1 cellular context compared by ENCODE assay signal in genomic region chr3:171446801-171447578, GRCh38.
TF ChIP-seq lines count a peak whose summit lies in the region.

No MANE protein-coding gene starts in this region.

TF ChIP-seq in SK-N-SH, 30 proteins besides CTCF, POLR2A, EP300 and RAD21 (continued from another document):
- 0 out of 2 replicates have a peak, but pooled peaks have one; percentile 45 for TF ChIP-seq ZBTB33 (IDR thresholded peaks at IDR 0.05; ENCODE audit: borderline replicate concordance, low read depth)
- TF ChIP-seq USF1 (IDR thresholded peaks at IDR 0.05; ENCODE audit: borderline replicate concordance, low read depth), result no peak
- peak; percentile 95 for TF ChIP-seq NFIC (IDR thresholded peaks at IDR 0.05; ENCODE audit: borderline replicate concordance)
- no peak for TF ChIP-seq USF2 (IDR thresholded peaks at IDR 0.05; ENCODE audit: borderline replicate concordance, low read depth, low read length)
- TF ChIP-seq SIN3A (IDR thresholded peaks at IDR 0.05; ENCODE audit: borderline replicate concordance, low read depth, low read length), result peak; percentile 59; the same call in 1 of the 2 replicates
- TF ChIP-seq TCF12 (IDR thresholded peaks at IDR 0.05), result peak; percentile 84
- TF ChIP-seq JUND (IDR thresholded peaks at IDR 0.05), result peak; percentile 96
- no peak for TF ChIP-seq RFX5 (IDR thresholded peaks at IDR 0.05; ENCODE audit: low read length)
- peak; percentile 96 for TF ChIP-seq FOSL2 (IDR thresholded peaks at IDR 0.05; ENCODE audit: borderline replicate concordance, low read depth)
- peak; percentile 72; the same call in 1 of the 2 replicates for TF ChIP-seq POLR2AphosphoS5 (IDR thresholded peaks at IDR 0.05; ENCODE audit: low read depth, low read length)
- no peak for TF ChIP-seq YY1 (IDR thresholded peaks at IDR 0.05; ENCODE audit: low read depth)
- TF ChIP-seq RCOR1 (IDR thresholded peaks at IDR 0.05; ENCODE audit: low read length), result no peak
- peak; percentile 37; the same call in 1 of the 2 replicates for TF ChIP-seq TEAD4 (IDR thresholded peaks at IDR 0.05; ENCODE audit: borderline replicate concordance, insufficient read depth)
- TF ChIP-seq RXRA (IDR thresholded peaks at IDR 0.05; ENCODE audit: borderline replicate concordance, low read depth), result peak; percentile 50; the same call in 1 of the 2 replicates
- no peak for TF ChIP-seq TAF1 (IDR thresholded peaks at IDR 0.05; ENCODE audit: borderline replicate concordance, low read depth, low read length)
- peak; percentile 98 for TF ChIP-seq PBX3 (IDR thresholded peaks at IDR 0.05)
- TF ChIP-seq CHD2 (IDR thresholded peaks at IDR 0.05; ENCODE audit: low read length, partially characterized antibody), result no peak
